Comparison of ENCODE assay signal across 16 cellular contexts in genomic region chr5:159893020-159893695, GRCh38. TPM values are rescaled to one million over a fixed set of nuclear protein-coding genes. Genes with fewer than 3 reads are reported as not detected.
"Had no signal": no experiment of that assay in that cellular context is flagged by ENCODE, and none has a peak within 500 bp of the region (broad histone marks: within the 10 kb centered on the region; RNA-seq: fewer than 3 reads in every experiment).

No MANE protein-coding gene starts in this region.

- H3K36me3 ChIP-seq: gastroesophageal sphincter, right atrium auricular region, suprapubic skin, thyroid gland, upper lobe of left lung, vagina had no signal

- H3K4me1 ChIP-seq: gastroesophageal sphincter, right atrium auricular region, suprapubic skin, vagina had no signal

- H3K9me3 ChIP-seq: gastroesophageal sphincter, right atrium auricular region, suprapubic skin, thyroid gland, upper lobe of left lung, vagina had no signal

- ATAC-seq: esophagus mucosa; gastroesophageal sphincter; naive thymus-derived CD4-positive, alpha-beta T cell; stimulated activated effector memory CD8-positive, alpha-beta T cell treated with anti-CD3 and anti-CD28 coated beads, Interleukin-12 subunit alpha, Interleukin-12 subunit beta, amount 100 ng/mL, for 72 hours; stimulated activated naive CD8-positive, alpha-beta T cell treated with anti-CD3 and anti-CD28 coated beads, Interleukin-15, Interleukin-2, amounts not matched to agents 100 U/mL and 50 U/mL, for 24 hours had no signal

- DNase-seq: effector memory CD4-positive, alpha-beta T cell; naive thymus-derived CD4-positive, alpha-beta T cell; nephron progenitor cell; stimulated activated CD4-positive, alpha-beta T cell treated with anti-CD3 and anti-CD28 coated beads, Interleukin-4, amount 100 ng/mL, for 1 hour; stimulated activated CD8-positive, alpha-beta memory T cell treated with anti-CD3 and anti-CD28 coated beads, Interleukin-4, amount 100 ng/mL, for 48 hours; stimulated activated naive CD8-positive, alpha-beta T cell treated with anti-CD3 and anti-CD28 coated beads, Interleukin-15, Interleukin-2, amounts not matched to agents 100 U/mL and 50 U/mL, for 24 hours; thyroid gland; upper lobe of left lung had no signal

- H3K27ac ChIP-seq: gastroesophageal sphincter, right atrium auricular region, suprapubic skin, thyroid gland, vagina had no signal

- H3K4me2 ChIP-seq: smooth muscle cell had no signal

- H3K27me3 ChIP-seq: right atrium auricular region, suprapubic skin, thyroid gland, upper lobe of left lung, vagina had no signal

- H3K4me3 ChIP-seq: gastroesophageal sphincter, right atrium auricular region, smooth muscle cell, suprapubic skin, thyroid gland, upper lobe of left lung, vagina had no signal

RNA-seq across cellular contexts. Expression of gene ADRA1B, which starts 23.1 kb away (rescaled TPM):
- total RNA-seq: esophagus mucosa, mononuclear cell had no signal
- polyA plus RNA-seq: naive thymus-derived CD4-positive, alpha-beta T cell had no signal
